Comparison of ENCODE assay signal across 9 cellular contexts in genomic region chr12:97404549-97404948, GRCh38. TPM values are rescaled to one million over a fixed set of nuclear protein-coding genes. Genes with fewer than 3 reads are reported as not detected.
A peak's percentile ranks its signal among the peaks of the same experiment; 100 is the strongest.
DNase-seq lines count a peak whose midpoint lies in the region; ATAC-seq and TF ChIP-seq lines count a peak whose summit lies in the region.
"Had no signal": no experiment of that assay in that cellular context is flagged by ENCODE, and none has a peak within 500 bp of the region (broad histone marks: within the 10 kb centered on the region; RNA-seq: fewer than 3 reads in every experiment).

No MANE protein-coding gene starts in this region.

- H2BK5ac ChIP-seq in mesendoderm (ENCODE audit: low read length), result no peak overlapping the region

- no peaks in the 10 kb centered on the region for H3K79me1 ChIP-seq in mesendoderm (ENCODE audit: low read length)

- no peak overlapping the region for H3K4ac ChIP-seq in mesendoderm (ENCODE audit: low read depth, low read length)

- peak; percentile 22 for TF ChIP-seq CTCF in coronary artery (IDR thresholded peaks at IDR 0.05)

- no peak overlapping the region for H3K18ac ChIP-seq in mesendoderm (ENCODE audit: low read length)

- peak; percentile 95 for ATAC-seq in GM21515 (IDR thresholded peaks at IDR 0.05; ENCODE audit: unreplicated experiment)
- peak; percentile 75 for ATAC-seq in HG03571 (IDR thresholded peaks at IDR 0.05; ENCODE audit: unreplicated experiment)

- H2AK5ac ChIP-seq in mesendoderm (ENCODE audit: low read length), result no peak overlapping the region

- no peak overlapping the region for H3K4me2 ChIP-seq in mesendoderm (ENCODE audit: low read length)
- H3K4me2 ChIP-seq: BLaER1 had no signal

- H3K27ac ChIP-seq in coronary artery (no peak overlapping the region), mesendoderm (ENCODE audit: low read depth, low read length) (no peak overlapping the region)
- H3K27ac ChIP-seq: BLaER1 had no signal

- no CpG with 5 or more reads among the region's 2 CpGs for WGBS in mesendoderm (ENCODE audit: extremely low coverage, insufficient coverage, low lambda C conversion rate)

- no peak overlapping the region for H2BK120ac ChIP-seq in mesendoderm (ENCODE audit: low read depth, low read length)

- DNase-seq in NCI-H1436 (lab: John Stamatoyannopoulos, UW) (peak; percentile 58), NCI-H1436 treated with DMSO at 0.1 percent for 48 hours (lab: John Stamatoyannopoulos, UW) (no peak), NCI-H748 treated with DMSO at 0.1 percent for 48 hours (lab: John Stamatoyannopoulos, UW) (peak; percentile 71), coronary artery (ENCODE audit: low spot score) (no peak), mesendoderm (peak; percentile 81)
- DNase-seq in stimulated activated CD4-positive, alpha-beta T cell treated with anti-CD3 and anti-CD28 coated beads, Interleukin-1b, Interleukin-23, amount 100 ng/mL, for 48 hours, result no peak

- H3K36me3 ChIP-seq in mesendoderm (ENCODE audit: control insufficient read depth, insufficient read depth, low read length), result no peaks in the 10 kb centered on the region
- H3K36me3 ChIP-seq: BLaER1 had no signal

- H3K4me3 ChIP-seq in coronary artery, result no peak overlapping the region
- no peak overlapping the region for H3K4me3 ChIP-seq in mesendoderm (ENCODE audit: low read length)
- H3K4me3 ChIP-seq: BLaER1 had no signal

- H3K9ac ChIP-seq in mesendoderm (ENCODE audit: low read length), result no peak overlapping the region
- H3K9ac ChIP-seq: BLaER1 had no signal

- no peak overlapping the region for H4K5ac ChIP-seq in mesendoderm (ENCODE audit: low read length)

- peaks cover 4% of the 10 kb centered on the region for H3K4me1 ChIP-seq in mesendoderm (ENCODE audit: control insufficient read depth, low read depth, low read length)

- H3K23ac ChIP-seq in mesendoderm (ENCODE audit: low read length), result no peak overlapping the region

- no peaks in the 10 kb centered on the region for H3K27me3 ChIP-seq in mesendoderm (ENCODE audit: insufficient read depth, low read length, poor library complexity)
- H3K27me3 ChIP-seq: BLaER1 had no signal

- H4K8ac ChIP-seq in mesendoderm (ENCODE audit: low read depth, low read length), result no peak overlapping the region

- H3K56ac ChIP-seq in mesendoderm (ENCODE audit: low read length), result no peak overlapping the region

- no peak overlapping the region for H2BK15ac ChIP-seq in mesendoderm (replicated peaks; ENCODE audit: low read depth)

- H3K79me2 ChIP-seq in mesendoderm (ENCODE audit: control insufficient read depth, insufficient read depth, low read length), result no peaks in the 10 kb centered on the region

RNA-seq across cellular contexts. Expression of gene RMST, which starts 58.1 kb away (rescaled TPM):
- polyA plus RNA-seq in mesendoderm (2013, experiment 1 of 2), result 4.6 TPM
- 5.7 TPM for polyA plus RNA-seq in mesendoderm (2013, experiment 2 of 2)

Comparison
In these comparisons a context has a peak if more than half of its experiments do, and no peak if none do; other contexts are left out.
1. DNase-seq: peak in NCI-H1436 (single experiment), NCI-H748 treated with DMSO at 0.1 percent for 48 hours (single experiment) and mesendoderm (single experiment); none in NCI-H1436 treated with DMSO at 0.1 percent for 48 hours (single experiment), coronary artery (single experiment) and stimulated activated CD4-positive, alpha-beta T cell treated with anti-CD3 and anti-CD28 coated beads, Interleukin-1b, Interleukin-23, amount 100 ng/mL, for 48 hours (single experiment).